In the genomic region with DNA sequence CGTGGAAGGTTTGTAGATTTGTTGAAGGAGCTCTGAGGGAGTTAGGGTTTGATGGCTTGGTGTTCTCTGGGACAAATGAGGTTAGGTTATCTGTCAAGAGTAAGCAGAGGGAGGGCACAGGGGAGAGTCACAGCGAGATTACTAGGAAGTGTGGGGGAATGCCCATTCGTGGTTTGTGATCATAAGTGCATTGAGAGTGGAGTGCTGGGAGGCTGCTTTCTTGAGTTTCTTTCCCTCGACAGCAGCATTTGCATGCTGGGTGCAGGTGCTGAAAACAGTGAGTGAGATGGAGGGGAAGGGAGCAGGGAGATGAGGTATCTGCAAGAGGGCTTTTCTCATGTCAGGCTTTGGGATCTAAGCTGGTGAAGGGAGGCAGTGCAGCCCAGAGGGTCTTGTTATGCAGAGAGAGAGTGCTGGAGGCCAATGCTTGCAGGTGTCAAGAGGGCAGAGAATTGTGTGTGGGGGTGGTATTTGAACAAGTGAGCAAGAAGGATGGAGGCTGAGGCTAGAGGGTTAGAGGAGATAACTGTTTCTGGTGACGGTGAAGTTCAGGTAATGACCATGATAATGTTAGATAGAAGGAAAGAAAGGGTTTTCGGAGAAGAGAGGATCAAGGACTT, we compare ENCODE assay signal across 9 cellular contexts. TPM values are rescaled to one million over a fixed set of nuclear protein-coding genes. Genes with fewer than 3 reads are reported as not detected.
DNase-seq lines count a peak whose midpoint lies in the region; ATAC-seq and TF ChIP-seq lines count a peak whose summit lies in the region.
"Had no signal": no experiment of that assay in that cellular context is flagged by ENCODE, and none has a peak within 500 bp of the region (broad histone marks: within the 10 kb centered on the region; RNA-seq: fewer than 3 reads in every experiment).

No MANE protein-coding gene starts in this region.

- H3K9me3 ChIP-seq in adrenal gland (replicated peaks in 1 of 3) = no peaks in the 10 kb centered on the region

- H3K4me1 ChIP-seq in adrenal gland (replicated peaks in 1 of 2) = peaks cover 10 to 19% of the 10 kb centered on the region in 2 donors

- TF ChIP-seq POLR2A in adrenal gland (IDR thresholded peaks at IDR 0.05) = no peak

- intact Hi-C loops in adrenal gland (cut with DNase I) (loop anchor here in 1 of 2 donors (5.0 kb wide), 1 partner anchor 36 kb away; no protein-coding TSS in a partner anchor), Right ventricle myocardium inferior (cut with DNase I) (no loop called here)

- H3K4me1 Mint-ChIP-seq in activated naive CD8-positive, alpha-beta T cell treated with anti-CD3 and anti-CD28 coated beads for 36 hours = peaks cover 23% of the 10 kb centered on the region

- peak; percentile 35 for DNase-seq in activated naive CD8-positive, alpha-beta T cell treated with anti-CD3 and anti-CD28 coated beads for 36 hours
- no peak for DNase-seq in NCI-H226
- DNase-seq in adrenal gland = no peak
- no peak for DNase-seq in Right ventricle myocardium inferior (ENCODE audit: missing footprints)
- no peak for DNase-seq in amygdala (lab: John Stamatoyannopoulos, UW)

- no peaks in the 10 kb centered on the region for H3K27me3 ChIP-seq in adrenal gland

- ATAC-seq in GM18499 (IDR thresholded peaks at IDR 0.05; ENCODE audit: insufficient read depth, unreplicated experiment) (peak; percentile 66), GM21360 (IDR thresholded peaks at IDR 0.05; ENCODE audit: unreplicated experiment) (peak; percentile 58), HG03354 (IDR thresholded peaks at IDR 0.05; ENCODE audit: poor library complexity, severe bottlenecking, unreplicated experiment) (peak; percentile 66), Right ventricle myocardium inferior (no peak)

- no peaks in the 10 kb centered on the region for H3K27me3 Mint-ChIP-seq in activated naive CD8-positive, alpha-beta T cell treated with anti-CD3 and anti-CD28 coated beads for 36 hours

- no peaks in the 10 kb centered on the region for H3K36me3 ChIP-seq in adrenal gland (replicated peaks in 1 of 2)

- no peak for TF ChIP-seq CTCF in adrenal gland (IDR thresholded peaks at IDR 0.05)

- H3K36me3 Mint-ChIP-seq in activated naive CD8-positive, alpha-beta T cell treated with anti-CD3 and anti-CD28 coated beads for 36 hours = peaks cover 24% of the 10 kb centered on the region

- H3K27ac Mint-ChIP-seq in activated naive CD8-positive, alpha-beta T cell treated with anti-CD3 and anti-CD28 coated beads for 36 hours = no peak overlapping the region

- no peak overlapping the region for H3K4me3 ChIP-seq in adrenal gland
- H3K4me3 ChIP-seq: SK-N-MC had no signal

- H3K4me3 Mint-ChIP-seq in activated naive CD8-positive, alpha-beta T cell treated with anti-CD3 and anti-CD28 coated beads for 36 hours = no peak overlapping the region

- H3K27ac ChIP-seq in adrenal gland = no peak overlapping the region
- H3K27ac ChIP-seq: SK-N-MC had no signal

- 88 to 93% (median 89%) methylated on average over 6 of the region's 6 CpGs for WGBS in adrenal gland, 4 donors

- peaks cover 10% of the 10 kb centered on the region for H3K9me3 Mint-ChIP-seq in activated naive CD8-positive, alpha-beta T cell treated with anti-CD3 and anti-CD28 coated beads for 36 hours

RNA-seq across cellular contexts. Expression of a gene that starts 8.8 kb away (rescaled TPM):
- total RNA-seq in activated naive CD8-positive, alpha-beta T cell treated with anti-CD3 and anti-CD28 coated beads for 36 hours = 10 to 100 TPM; 16.6 to 16.7 TPM
- total RNA-seq in adrenal gland = 10 to 100 TPM; 33.9 to 66.8 (median 51.6) TPM
- polyA plus RNA-seq in adrenal gland = 10 to 100 TPM; 20.7 to 91.9 (median 34.7) TPM
- total RNA-seq in Right ventricle myocardium inferior = 52.0 TPM

RNA-seq across cellular contexts. Expression of a gene that starts 38.3 kb away (rescaled TPM):
- 10 to 100 TPM; 23.2 to 24.2 TPM for total RNA-seq in activated naive CD8-positive, alpha-beta T cell treated with anti-CD3 and anti-CD28 coated beads for 36 hours
- total RNA-seq in adrenal gland (10 to 100 TPM; 16.8 to 33.0 (median 23.0) TPM), Right ventricle myocardium inferior (20.6 TPM)
- polyA plus RNA-seq in adrenal gland = 10 to 100 TPM in 1 of 3 donors, 1 to 10 TPM in 2; 2.9 to 17.6 (median 5.2) TPM
